8 cellular contexts compared by ENCODE assay signal in genomic region chr6:148464319-148465010, GRCh38.
DNase-seq lines count a peak whose midpoint lies in the region; ATAC-seq and TF ChIP-seq lines count a peak whose summit lies in the region.

No MANE protein-coding gene starts in this region.

- H3K4me3 ChIP-seq in Karpas-422 (ENCODE audit: low read length) (no peak overlapping the region), heart right ventricle (no peak overlapping the region)

- H3K4me3 Mint-ChIP-seq in activated naive CD8-positive, alpha-beta T cell treated with anti-CD3 and anti-CD28 coated beads, Interleukin-2, amount 50 U/mL, for 24 hours: no peak overlapping the region

- no peak overlapping the region for H3K27ac Mint-ChIP-seq in activated naive CD8-positive, alpha-beta T cell treated with anti-CD3 and anti-CD28 coated beads, Interleukin-2, amount 50 U/mL, for 24 hours

- H3K9me3 ChIP-seq in Karpas-422 (ENCODE audit: low read length) (no peaks in the 10 kb centered on the region), heart right ventricle (no peaks in the 10 kb centered on the region)

- H3K9me2 ChIP-seq in Karpas-422 (replicated peaks; ENCODE audit: insufficient read depth, low read length): no peaks in the 10 kb centered on the region

- WGBS in heart right ventricle, 2 donors: 35 to 39% methylated on average over 5 of the region's 5 CpGs

- TF ChIP-seq CTCF in RWPE1 (conservative IDR thresholded peaks at IDR 0.05; ENCODE audit: low read depth): peak; percentile 91
- TF ChIP-seq CTCF in heart right ventricle (IDR thresholded peaks at IDR 0.05): peak; percentile 68 to 99 (median 94)

- no peaks in the 10 kb centered on the region for H3K79me2 ChIP-seq in Karpas-422 (ENCODE audit: low read length)

- H3K36me3 Mint-ChIP-seq in activated naive CD8-positive, alpha-beta T cell treated with anti-CD3 and anti-CD28 coated beads, Interleukin-2, amount 50 U/mL, for 24 hours (ENCODE audit: low read depth): no peaks in the 10 kb centered on the region

- H3K27me3 ChIP-seq in Karpas-422 (ENCODE audit: low read length) (no peaks in the 10 kb centered on the region; the same call in 1 of the 2 replicates), heart right ventricle (no peaks in the 10 kb centered on the region)

- H3K27me3 Mint-ChIP-seq in activated naive CD8-positive, alpha-beta T cell treated with anti-CD3 and anti-CD28 coated beads, Interleukin-2, amount 50 U/mL, for 24 hours: peaks cover 15% of the 10 kb centered on the region

- ATAC-seq in GM21723 (IDR thresholded peaks at IDR 0.05; ENCODE audit: unreplicated experiment) (peak; percentile 82), heart right ventricle (peak; percentile 67 to 82 (median 76))
- ATAC-seq in activated naive CD8-positive, alpha-beta T cell treated with anti-CD3 and anti-CD28 coated beads, Interleukin-2, amount 50 U/mL, for 24 hours: peak; percentile 36

- no peaks in the 10 kb centered on the region for H3K4me1 Mint-ChIP-seq in activated naive CD8-positive, alpha-beta T cell treated with anti-CD3 and anti-CD28 coated beads, Interleukin-2, amount 50 U/mL, for 24 hours

- intact Hi-C loops in heart right ventricle (cut with DNase I): loop anchor here (1.0 to 10.0 kb wide), 17 partner anchors 43 to 960 kb away; partner anchors contain the start of genes SASH1 (in 5 of the 10) and SAMD5 (in 1 of the 10)

- no peaks in the 10 kb centered on the region for H4K20me1 ChIP-seq in Karpas-422 (ENCODE audit: insufficient read depth, low read depth, low read length)

- POLR2A ChIA-PET in RWPE1 (lab: Yijun Ruan, JAX; ENCODE audit: low non-redundant PET): no interaction called here

- H3K36me3 ChIP-seq in Karpas-422 (ENCODE audit: insufficient read depth, low read length) (no peaks in the 10 kb centered on the region), heart right ventricle (peaks cover 0 to 15% (median 0%) of the 10 kb centered on the region in 9 donors)

- H2AFZ ChIP-seq in Karpas-422 (ENCODE audit: low read length): no peak overlapping the region

- no peak overlapping the region for H3K27ac ChIP-seq in Karpas-422 (ENCODE audit: low read length)
- H3K27ac ChIP-seq in RWPE1: no peak overlapping the region
- H3K27ac ChIP-seq in heart right ventricle: peak overlapping the region in 7 of 10 donors; percentile 0 to 82 (median 51)

- DNase-seq in Daoy (ENCODE audit: low read depth) (peak; percentile 72), Karpas-422 (peak; percentile 90), RWPE1 (ENCODE audit: low spot score) (peak; percentile 59), heart right ventricle (peak; percentile 48 to 77), renal cortical epithelial cell (ENCODE audit: low read depth) (peak; percentile 73), 8988T (no peak)
- DNase-seq in activated naive CD8-positive, alpha-beta T cell treated with anti-CD3 and anti-CD28 coated beads, Interleukin-2, amount 50 U/mL, for 24 hours: peak; percentile 67

- no peak overlapping the region for H3K4me2 ChIP-seq in Karpas-422 (ENCODE audit: low read depth, low read length, poor library complexity, severe bottlenecking)

- CTCF ChIA-PET in RWPE1 (lab: Yijun Ruan, JAX): interaction anchor here (0.5 to 1.4 kb wide), 12 partner anchors 16 to 1568 kb away, joined by 3 to 5 read pairs (median 4); no protein-coding TSS in a partner anchor

- no peaks in the 10 kb centered on the region for H3K9me3 Mint-ChIP-seq in activated naive CD8-positive, alpha-beta T cell treated with anti-CD3 and anti-CD28 coated beads, Interleukin-2, amount 50 U/mL, for 24 hours

- H3K9ac ChIP-seq in Karpas-422 (ENCODE audit: low read length): no peak overlapping the region

- peaks cover 12% of the 10 kb centered on the region for H3K4me1 ChIP-seq in Karpas-422 (ENCODE audit: low read length)
- peaks cover 9 to 78% (median 53%) of the 10 kb centered on the region in 9 donors for H3K4me1 ChIP-seq in heart right ventricle

Comparison
In these comparisons a context has a peak if more than half of its experiments do, and no peak if none do; other contexts are left out.
1. H3K27ac ChIP-seq: peak in heart right ventricle (7 of 10); none in Karpas-422 (single experiment) and RWPE1 (single experiment).
2. Peak in every context shown above with its lines, with median percentiles within 50 percentile points of each other: ATAC-seq.